Comparison of ENCODE assay signal across 27 cellular contexts in genomic region chr13:105153626-105154025, GRCh38.
"Had no signal": no experiment of that assay in that cellular context is flagged by ENCODE, and none has a peak within 500 bp of the region (broad histone marks: within the 10 kb centered on the region; RNA-seq: fewer than 3 reads in every experiment).

No MANE protein-coding gene starts in this region.

- H3K9me3 Mint-ChIP-seq: activated B cell treated with CpG ODN at 0.5 μM for 24 hours; activated CD4-positive, alpha-beta T cell treated with anti-CD3 and anti-CD28 coated beads, Interleukin-2, amount 10 ng/mL, durations not matched to agents 24 days and 14 days; activated naive CD4-positive, alpha-beta T cell treated with anti-CD3 and anti-CD28 coated beads, Interleukin-2, amount 50 U/mL, for 72 hours; activated naive CD8-positive, alpha-beta T cell treated with anti-CD3 and anti-CD28 coated beads, Interleukin-2, amount 50 U/mL, for 24 hours; activated T-cell treated with anti-CD3 and anti-CD28 coated beads, Interleukin-2, amount 50 U/mL, for 4 hours; T-helper 1 cell treated with Interleukin-12 subunit alpha and Interleukin-12 subunit beta and Interleukin-4 antibody, amounts not matched to agents 30 μg/mL and 1 μg/mL, for 36 hours had no signal

- H3K9me3 ChIP-seq: MG63, SJSA1 had no signal

- H3K4me3 Mint-ChIP-seq: activated B cell treated with CpG ODN at 0.5 μM for 24 hours; activated CD4-positive, alpha-beta T cell treated with anti-CD3 and anti-CD28 coated beads, Interleukin-2, amount 10 ng/mL, durations not matched to agents 24 days and 14 days; activated naive CD8-positive, alpha-beta T cell treated with anti-CD3 and anti-CD28 coated beads, Interleukin-2, amount 50 U/mL, for 24 hours; activated T-cell treated with anti-CD3 and anti-CD28 coated beads, Interleukin-2, amount 50 U/mL, for 4 hours; T-helper 1 cell treated with Interleukin-12 subunit alpha and Interleukin-12 subunit beta and Interleukin-4 antibody, amounts not matched to agents 30 μg/mL and 1 μg/mL, for 36 hours had no signal

- H3K4me3 ChIP-seq: MG63, SJSA1 had no signal

- H3K4me1 ChIP-seq: SJSA1 had no signal

- H3K36me3 ChIP-seq: MG63, SJSA1 had no signal

- H3K27me3 ChIP-seq: MG63, SJSA1 had no signal

- DNase-seq: activated B cell treated with CpG ODN at 0.5 μM for 24 hours; activated CD4-positive, alpha-beta T cell treated with anti-CD3 and anti-CD28 coated beads for 1 hour; activated CD4-positive, alpha-beta T cell treated with anti-CD3 and anti-CD28 coated beads, Interleukin-2, amount 10 ng/mL, durations not matched to agents 24 days and 14 days; activated CD4-positive, alpha-beta T cell treated with anti-CD3 and anti-CD28 coated beads, Interleukin-2, amount 50 U/mL, for 48 hours; activated effector memory CD4-positive, alpha-beta T cell treated with anti-CD3 and anti-CD28 coated beads, Interleukin-2, amount 50 U/mL, for 16 hours; activated naive CD4-positive, alpha-beta T cell treated with Interleukin-2 at 50 U/mL for 16 hours; activated naive CD8-positive, alpha-beta T cell treated with anti-CD3 and anti-CD28 coated beads, Interleukin-2, amount 50 U/mL, for 24 hours; activated T-cell treated with anti-CD3 and anti-CD28 coated beads, Interleukin-2, amount 50 U/mL, for 4 hours; anterior cingulate cortex; central memory CD4-positive, alpha-beta T cell; KG1; MG63; MV-4-11; NCI-H1092 treated with DMSO at 0.1 percent for 48 hours; NCI-H1417 treated with DMSO at 0.1 percent for 48 hours; NCI-H1694; NCI-H2029; NCI-H2107; NCI-H2171 treated with DMSO at 0.1 percent for 48 hours; NCI-H524; PC-3; SHP77; SW 1271 had no signal

- H3K4me1 Mint-ChIP-seq: activated B cell treated with CpG ODN at 0.5 μM for 24 hours; activated CD4-positive, alpha-beta T cell treated with anti-CD3 and anti-CD28 coated beads, Interleukin-2, amount 10 ng/mL, durations not matched to agents 24 days and 14 days; activated naive CD8-positive, alpha-beta T cell treated with anti-CD3 and anti-CD28 coated beads, Interleukin-2, amount 50 U/mL, for 24 hours had no signal

- H3K27ac Mint-ChIP-seq: activated B cell treated with CpG ODN at 0.5 μM for 24 hours; activated CD4-positive, alpha-beta T cell treated with anti-CD3 and anti-CD28 coated beads, Interleukin-2, amount 10 ng/mL, durations not matched to agents 24 days and 14 days; activated naive CD4-positive, alpha-beta T cell treated with anti-CD3 and anti-CD28 coated beads, Interleukin-2, amount 50 U/mL, for 72 hours; activated naive CD8-positive, alpha-beta T cell treated with anti-CD3 and anti-CD28 coated beads, Interleukin-2, amount 50 U/mL, for 24 hours; T-helper 1 cell treated with Interleukin-12 subunit alpha and Interleukin-12 subunit beta and Interleukin-4 antibody, amounts not matched to agents 30 μg/mL and 1 μg/mL, for 36 hours had no signal

- ATAC-seq: activated naive CD4-positive, alpha-beta T cell treated with anti-CD3 and anti-CD28 coated beads, Interleukin-2, amount 50 U/mL, for 72 hours; activated naive CD8-positive, alpha-beta T cell treated with anti-CD3 and anti-CD28 coated beads, Interleukin-2, amount 50 U/mL, for 24 hours; activated T-cell treated with anti-CD3 and anti-CD28 coated beads, Interleukin-2, amount 50 U/mL, for 4 hours; PC-3; SK-N-SH treated with all-trans-retinoic acid at 6 μM for 48 hours had no signal
